8 cellular contexts compared by ENCODE assay signal in the genomic region with DNA sequence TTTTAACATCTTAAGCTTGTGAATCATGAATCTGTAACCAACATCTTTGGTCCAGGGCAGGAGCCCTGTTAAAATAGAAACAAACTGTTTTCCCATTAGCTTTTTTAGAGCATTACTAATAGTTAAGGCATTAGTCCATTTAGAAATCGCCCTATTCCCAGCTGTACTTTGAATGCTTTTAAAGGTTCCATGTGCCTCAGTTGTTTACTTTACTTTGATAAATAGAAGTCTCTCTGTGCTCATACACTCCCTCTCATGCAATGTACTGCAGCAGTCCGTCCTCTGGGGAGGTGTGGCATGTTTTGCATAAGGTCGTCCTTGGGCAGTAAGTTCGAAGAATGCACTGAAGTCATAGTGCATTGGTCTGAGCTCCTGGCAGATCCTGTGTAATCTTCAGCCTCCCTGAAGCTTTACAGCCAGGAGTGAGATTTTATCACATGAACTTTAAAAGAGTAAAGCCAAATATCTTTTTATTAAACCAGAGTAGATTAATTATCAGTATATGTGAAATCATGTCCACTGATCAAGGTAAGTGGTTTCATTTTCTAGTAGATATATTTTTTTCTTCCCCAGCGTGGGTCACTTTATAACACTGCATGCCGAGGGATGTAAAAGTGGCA.
DNase-seq lines count a peak whose midpoint lies in the region; ATAC-seq and TF ChIP-seq lines count a peak whose summit lies in the region.

No MANE protein-coding gene starts in this region.

- WGBS in upper lobe of left lung, 2 donors: 8 to 12% methylated on average over 6 of the region's 6 CpGs

- ATAC-seq in upper lobe of left lung (ENCODE audit: low FRiP score in 2 of 2): peak; percentile 88 to 89

- no peaks in the 10 kb centered on the region for H3K27me3 ChIP-seq in upper lobe of left lung

- TF ChIP-seq CTCF in choroid plexus epithelial cell (conservative IDR thresholded peaks at IDR 0.05; ENCODE audit: low read depth, low read length) (no peak), upper lobe of left lung (IDR thresholded peaks at IDR 0.05) (no peak)

- H3K4me1 ChIP-seq in upper lobe of left lung: peaks cover 33 to 49% (median 45%) of the 10 kb centered on the region in 4 donors

- no peaks in the 10 kb centered on the region for H3K9me3 ChIP-seq in upper lobe of left lung

- peak overlapping the region; percentile 58 to 84 (median 77) for H3K27ac ChIP-seq in upper lobe of left lung

- TF ChIP-seq POLR2A in upper lobe of left lung (IDR thresholded peaks at IDR 0.05): peak in 1 of 4 donors; percentile 51

- DNase-seq in EL: peak; percentile 93
- DNase-seq in H4 (ENCODE audit: low spot score): peak; percentile 78
- DNase-seq in NCI-H345 treated with DMSO at 0.1 percent for 48 hours (lab: John Stamatoyannopoulos, UW; ENCODE audit: unreplicated experiment): peak; percentile 18
- peak; percentile 96 for DNase-seq in choroid plexus epithelial cell (ENCODE audit: low read depth)
- peak; percentile 50 to 84 for DNase-seq in lung microvascular endothelial cell (ENCODE audit: low read depth in 2 of 2)
- peak in 1 of 2 donors; percentile 85 for DNase-seq in upper lobe of left lung
- DNase-seq in NCI-H1092 (lab: John Stamatoyannopoulos, UW): no peak
- no peak for DNase-seq in cerebellum (ENCODE audit: low spot score)

- H3K36me3 ChIP-seq in upper lobe of left lung: no peaks in the 10 kb centered on the region

- peak overlapping the region; percentile 61 for H3K4me3 ChIP-seq in choroid plexus epithelial cell (ENCODE audit: low read depth, low read length)
- H3K4me3 ChIP-seq in upper lobe of left lung: peak overlapping the region; percentile 4 to 47 (median 39)

- TF ChIP-seq EP300 in upper lobe of left lung (IDR thresholded peaks at IDR 0.05): peak in 1 of 4 donors; percentile 53

Comparison
In these comparisons a context has a peak if more than half of its experiments do, and no peak if none do; other contexts are left out.
1. DNase-seq: peak in EL (single experiment), H4 (single experiment), NCI-H345 treated with DMSO at 0.1 percent for 48 hours (single experiment), choroid plexus epithelial cell (single experiment) and lung microvascular endothelial cell (2 of 2); none in NCI-H1092 (single experiment) and cerebellum (single experiment).